In genomic region chr2:201363857-201364560, GRCh38 we compare ENCODE assay signal across 9 cellular contexts. TPM values are rescaled to one million over a fixed set of nuclear protein-coding genes. Genes with fewer than 3 reads are reported as not detected.
A peak's percentile ranks its signal among the peaks of the same experiment; 100 is the strongest.
DNase-seq lines count a peak whose midpoint lies in the region; ATAC-seq, FAIRE-seq and TF ChIP-seq lines count a peak whose summit lies in the region.
"Had no signal": no experiment of that assay in that cellular context is flagged by ENCODE, and none has a peak within 500 bp of the region (broad histone marks: within the 10 kb centered on the region; RNA-seq: fewer than 3 reads in every experiment).

No MANE protein-coding gene starts in this region.

- H3K4me2 ChIP-seq in OCI-LY3 (ENCODE audit: low read length) (no peak overlapping the region), astrocyte (ENCODE audit: low read length) (no peak overlapping the region)

- H3K4me3 ChIP-seq in OCI-LY3 (ENCODE audit: low read length) (no peak overlapping the region), astrocyte (ENCODE audit: insufficient read depth, low read depth, low read length) (no peak overlapping the region), iPS DF 6.9 (ENCODE audit: low read length) (no peak overlapping the region)
- H3K4me3 ChIP-seq: skin epidermis had no signal

- TF ChIP-seq CTCF in OCI-LY3 (IDR thresholded peaks at IDR 0.05; ENCODE audit: low read depth, low read length) = peak; percentile 91
- peak; percentile 86 for TF ChIP-seq CTCF in astrocyte (IDR thresholded peaks at IDR 0.05; ENCODE audit: insufficient read depth, low read depth, low read length)

- no CpG with 5 or more reads among the region's 2 CpGs for WGBS in iPS DF 6.9 (ENCODE audit: insufficient coverage, insufficient read length)

- peak; percentile 64 for ATAC-seq in HG03159 (IDR thresholded peaks at IDR 0.05; ENCODE audit: unreplicated experiment)

- no peaks in the 10 kb centered on the region for H3K36me3 ChIP-seq in OCI-LY3 (replicated peaks; ENCODE audit: low read depth, low read length)
- H3K36me3 ChIP-seq in astrocyte (ENCODE audit: insufficient read depth, low read length) = peaks cover 7% of the 10 kb centered on the region
- no peaks in the 10 kb centered on the region for H3K36me3 ChIP-seq in iPS DF 6.9 (ENCODE audit: control insufficient read depth, insufficient read depth, low read length)

- H3K79me2 ChIP-seq in OCI-LY3 (ENCODE audit: low read length) = no peaks in the 10 kb centered on the region
- no peaks in the 10 kb centered on the region for H3K79me2 ChIP-seq in astrocyte (ENCODE audit: insufficient read depth, low read length)

- H3K27me3 ChIP-seq in OCI-LY3 (ENCODE audit: low read depth, low read length) (no peaks in the 10 kb centered on the region), astrocyte (ENCODE audit: insufficient read depth, low read length) (no peaks in the 10 kb centered on the region), iPS DF 6.9 (ENCODE audit: control insufficient read depth, insufficient read depth, low read length) (no peaks in the 10 kb centered on the region)

- in situ Hi-C loops in ACHN (cut with HindIII; ENCODE audit: low pct_ligation_motif_present, low pct_unique_long_range_greater_than_20kb, low sequenced_read_pairs) = no loop called here

- H3K27me3 Mint-ChIP-seq in astrocyte (ENCODE audit: low read depth, unreplicated experiment) = no peaks in the 10 kb centered on the region
- no peaks in the 10 kb centered on the region for H3K27me3 Mint-ChIP-seq in stimulated activated naive CD8-positive, alpha-beta T cell treated with anti-CD3 and anti-CD28 coated beads, Interleukin-15, Interleukin-2, amounts not matched to agents 100 ng/mL and 50 ng/mL, for 24 hours

- H3K4me1 ChIP-seq in OCI-LY3 (ENCODE audit: low read length) (peaks cover under 1% of the 10 kb centered on the region), astrocyte (ENCODE audit: insufficient read depth, low read length) (no peaks in the 10 kb centered on the region), iPS DF 6.9 (ENCODE audit: control insufficient read depth, insufficient read depth, low read length) (no peaks in the 10 kb centered on the region)

- no peaks in the 10 kb centered on the region for H3K9me3 ChIP-seq in OCI-LY3 (ENCODE audit: insufficient read depth, low read length)
- peaks cover 6% of the 10 kb centered on the region for H3K9me3 ChIP-seq in astrocyte (ENCODE audit: insufficient read depth, low read depth, low read length)
- H3K9me3 ChIP-seq in iPS DF 6.9 (ENCODE audit: control insufficient read depth, insufficient read depth, low read length) = no peaks in the 10 kb centered on the region

- H4K20me1 ChIP-seq in OCI-LY3 (ENCODE audit: insufficient read depth, low read length) (no peaks in the 10 kb centered on the region), astrocyte (ENCODE audit: insufficient read depth, low read length) (no peaks in the 10 kb centered on the region)

- peaks cover 4% of the 10 kb centered on the region for H3K4me1 Mint-ChIP-seq in astrocyte (ENCODE audit: low read depth, unreplicated experiment)
- H3K4me1 Mint-ChIP-seq in stimulated activated naive CD8-positive, alpha-beta T cell treated with anti-CD3 and anti-CD28 coated beads, Interleukin-15, Interleukin-2, amounts not matched to agents 100 ng/mL and 50 ng/mL, for 24 hours (ENCODE audit: low read depth) = peaks cover 23% of the 10 kb centered on the region

- DNase-seq in ACHN (peak; percentile 60), GF-D8 (lab: John Stamatoyannopoulos, UW) (peak; percentile 32), astrocyte (ENCODE audit: low read depth) (peak; percentile 25), iPS DF 6.9 (ENCODE audit: low read depth, low spot score) (peak; percentile 20), nucleus accumbens (lab: John Stamatoyannopoulos, UW) (no peak)

- H3K27ac Mint-ChIP-seq in astrocyte (ENCODE audit: unreplicated experiment) = no peak overlapping the region
- peak overlapping the region; percentile 34 for H3K27ac Mint-ChIP-seq in stimulated activated naive CD8-positive, alpha-beta T cell treated with anti-CD3 and anti-CD28 coated beads, Interleukin-15, Interleukin-2, amounts not matched to agents 100 ng/mL and 50 ng/mL, for 24 hours

- no peak overlapping the region for H3K4me3 Mint-ChIP-seq in astrocyte (ENCODE audit: unreplicated experiment)
- H3K4me3 Mint-ChIP-seq in stimulated activated naive CD8-positive, alpha-beta T cell treated with anti-CD3 and anti-CD28 coated beads, Interleukin-15, Interleukin-2, amounts not matched to agents 100 ng/mL and 50 ng/mL, for 24 hours = no peak overlapping the region

- H3K36me3 Mint-ChIP-seq in astrocyte (ENCODE audit: low read depth, unreplicated experiment) = peaks cover 60% of the 10 kb centered on the region
- H3K36me3 Mint-ChIP-seq in stimulated activated naive CD8-positive, alpha-beta T cell treated with anti-CD3 and anti-CD28 coated beads, Interleukin-15, Interleukin-2, amounts not matched to agents 100 ng/mL and 50 ng/mL, for 24 hours (ENCODE audit: low read depth) = peaks cover 48% of the 10 kb centered on the region

- peaks cover 22% of the 10 kb centered on the region for H3K9me3 Mint-ChIP-seq in astrocyte (ENCODE audit: unreplicated experiment)
- H3K9me3 Mint-ChIP-seq in stimulated activated naive CD8-positive, alpha-beta T cell treated with anti-CD3 and anti-CD28 coated beads, Interleukin-15, Interleukin-2, amounts not matched to agents 100 ng/mL and 50 ng/mL, for 24 hours = no peaks in the 10 kb centered on the region

- no peak for FAIRE-seq in astrocyte (lab: Jason Lieb, UNC)

- H2AFZ ChIP-seq in OCI-LY3 (ENCODE audit: low read depth, low read length) (no peak overlapping the region), astrocyte (ENCODE audit: low read depth, low read length) (no peak overlapping the region)

- H3K27ac ChIP-seq in OCI-LY3 (ENCODE audit: low read length) = no peak overlapping the region
- H3K27ac ChIP-seq in astrocyte (ENCODE audit: low read depth, low read length) = no peak overlapping the region
- H3K27ac ChIP-seq in iPS DF 6.9 (ENCODE audit: low read length) = no peak overlapping the region
- H3K27ac ChIP-seq: skin epidermis had no signal

- H3K9ac ChIP-seq in OCI-LY3 (ENCODE audit: low read length) = no peak overlapping the region
- H3K9ac ChIP-seq in astrocyte (ENCODE audit: low read length) = no peak overlapping the region

RNA-seq across cellular contexts. Expression of gene FLACC1, which starts 6.9 kb away (rescaled TPM):
- 1.7 and 2.2 TPM in 2 replicates for total RNA-seq in astrocyte

Comparison
In these comparisons a context has a peak if more than half of its experiments do, and no peak if none do; other contexts are left out.
1. DNase-seq: peak in ACHN (single experiment), GF-D8 (single experiment), astrocyte (single experiment) and iPS DF 6.9 (single experiment); none in nucleus accumbens (0 of 56).